In the genomic region with DNA sequence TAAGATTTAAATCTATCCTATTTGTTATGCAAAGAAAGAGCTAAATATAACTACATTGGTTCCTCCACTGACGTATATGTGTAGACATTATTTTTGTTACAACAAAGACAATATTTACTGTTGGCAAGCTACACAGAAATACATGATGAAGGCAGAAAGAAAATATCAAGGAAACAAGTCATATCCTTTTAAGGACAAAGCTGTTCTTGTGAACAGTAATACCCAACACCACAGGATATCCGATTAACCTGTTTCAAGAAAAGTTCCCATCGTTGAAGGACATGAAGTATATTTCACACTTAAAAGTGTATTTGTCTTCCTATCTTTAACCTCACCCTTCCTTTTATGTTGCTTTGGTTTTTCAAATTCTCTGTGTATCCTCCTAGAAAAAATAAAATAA, we compare ENCODE assay signal across 28 cellular contexts.
"Had no signal": no experiment of that assay in that cellular context is flagged by ENCODE, and none has a peak within 500 bp of the region (broad histone marks: within the 10 kb centered on the region; RNA-seq: fewer than 3 reads in every experiment).

No MANE protein-coding gene starts in this region.

- H3K27me3 ChIP-seq: adrenal gland, ascending aorta, breast epithelium, esophagus muscularis mucosa, pancreas, right atrium auricular region, tibial artery had no signal

- H3K4me1 ChIP-seq: adrenal gland, ascending aorta, breast epithelium, esophagus muscularis mucosa, pancreas, psoas muscle, right atrium auricular region, tibial artery had no signal

- ATAC-seq: activated CD4-positive, alpha-beta T cell treated with anti-CD3 and anti-CD28 coated beads for 36 hours; activated naive CD4-positive, alpha-beta T cell treated with anti-CD3 and anti-CD28 coated beads, Interleukin-2, amount 50 U/mL, for 72 hours; activated T-helper 17 cell treated with anti-CD3 and anti-CD28 coated beads, Interleukin-2, amount 50 U/mL, for 72 hours; pancreas; psoas muscle; stimulated activated effector memory CD8-positive, alpha-beta T cell treated with anti-CD3 and anti-CD28 coated beads, Interleukin-12 subunit alpha, Interleukin-12 subunit beta, amount 100 ng/mL, for 72 hours; stimulated activated naive CD8-positive, alpha-beta T cell treated with anti-CD3 and anti-CD28 coated beads, Interleukin-15, amount 100 ng/mL, for 72 hours had no signal

- FAIRE-seq: colon, endothelial cell of umbilical vein, frontal cortex, pancreas had no signal

- H3K36me3 ChIP-seq: adrenal gland, ascending aorta, breast epithelium, esophagus muscularis mucosa, pancreas, right atrium auricular region, tibial artery had no signal

- H3K27ac ChIP-seq: adrenal gland, ascending aorta, breast epithelium, esophagus muscularis mucosa, pancreas, psoas muscle, right atrium auricular region, tibial artery had no signal

- H3K4me3 ChIP-seq: adrenal gland, ascending aorta, breast epithelium, esophagus muscularis mucosa, pancreas, psoas muscle, right atrium auricular region, tibial artery had no signal

- H3K9me3 ChIP-seq: adrenal gland, ascending aorta, breast epithelium, esophagus muscularis mucosa, pancreas, psoas muscle, tibial artery had no signal

- DNase-seq: activated B cell treated with CpG ODN at 0.5 μM for 24 hours; activated CD4-positive, alpha-beta T cell treated with anti-CD3 and anti-CD28 coated beads for 36 hours; activated CD4-positive, alpha-beta T cell treated with anti-CD3 and anti-CD28 coated beads, Interleukin-2, amount 50 U/mL, for 4 hours; activated CD8-positive, alpha-beta memory T cell treated with anti-CD3 and anti-CD28 coated beads for 24 hours; activated CD8-positive, alpha-beta memory T cell treated with anti-CD3 and anti-CD28 coated beads, Interleukin-2, amount 50 U/mL, for 4 hours; activated T-cell treated with anti-CD3 and anti-CD28 coated beads, Interleukin-2, amount 50 U/mL, for 24 hours; adrenal gland; effector memory CD4-positive, alpha-beta T cell; glutamatergic neuron; hippocampal formation; midbrain; nephron progenitor cell; pancreas; psoas muscle; stimulated activated CD4-positive, alpha-beta T cell treated with anti-CD3 and anti-CD28 coated beads, Interleukin-1b, Interleukin-23, amount 100 ng/mL, for 48 hours; stimulated activated naive CD8-positive, alpha-beta T cell treated with anti-CD3 and anti-CD28 coated beads, Interleukin-15, amount 100 ng/mL, for 72 hours; T-helper 9 cell; tibial artery had no signal
